In the genomic region with DNA sequence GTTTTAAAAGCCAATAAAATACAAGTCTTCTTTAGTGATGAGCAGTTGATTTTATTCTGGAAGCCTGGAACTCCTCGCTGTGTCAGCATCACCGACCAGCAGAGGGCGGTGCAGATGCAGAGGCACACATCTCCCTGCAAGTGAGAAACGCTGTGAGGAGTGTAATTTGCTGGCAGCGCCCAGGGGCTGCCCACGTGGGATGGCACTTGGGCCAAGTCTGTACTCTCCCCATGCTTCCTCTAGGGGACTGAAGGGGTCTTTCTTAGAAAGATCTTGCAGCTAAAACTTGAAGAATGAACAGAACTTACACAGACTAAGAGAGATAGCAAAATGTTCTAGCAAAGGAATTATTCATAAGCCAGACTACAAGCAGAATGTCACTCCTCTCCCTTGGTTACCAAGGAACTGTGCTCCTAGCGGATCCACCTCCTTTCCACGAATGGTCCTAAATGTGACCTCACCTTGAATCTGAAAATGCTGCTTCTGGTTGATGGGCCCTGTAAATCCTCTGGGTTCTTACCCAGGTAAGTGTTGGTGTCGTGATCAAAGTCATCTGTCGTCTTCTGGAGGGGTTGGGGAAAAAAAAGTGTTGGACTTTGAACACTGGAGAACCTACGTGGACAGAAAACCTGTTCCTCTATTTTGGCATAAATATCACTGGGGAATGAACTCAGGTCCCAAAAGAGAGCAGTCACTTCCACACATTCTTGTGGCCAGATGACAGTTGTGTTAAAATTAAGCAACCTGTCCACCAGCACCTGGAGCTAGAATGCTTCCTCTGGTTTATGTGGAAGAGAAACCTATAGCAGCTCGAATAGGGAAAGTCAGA, we compare ENCODE assay signal across 8 cellular contexts. TPM values are rescaled to one million over a fixed set of nuclear protein-coding genes. Genes with fewer than 3 reads are reported as not detected.
DNase-seq lines count a peak whose midpoint lies in the region; ATAC-seq and TF ChIP-seq lines count a peak whose summit lies in the region.

No MANE protein-coding gene starts in this region.

- no peak overlapping the region for H3K4me3 ChIP-seq in upper lobe of right lung

- H3K4me3 Mint-ChIP-seq in activated naive CD4-positive, alpha-beta T cell treated with anti-CD3 and anti-CD28 coated beads for 36 hours = no peak overlapping the region

- no peaks in the 10 kb centered on the region for H3K4me1 ChIP-seq in upper lobe of right lung

- no peaks in the 10 kb centered on the region for H3K9me3 ChIP-seq in upper lobe of right lung

- DNase-seq in GM04504 (ENCODE audit: low read depth) = peak; percentile 29
- peak; percentile 80 for DNase-seq in H4 (ENCODE audit: low spot score)
- peak; percentile 70 for DNase-seq in LHCN-M2 (ENCODE audit: low read depth)
- peak; percentile 86 for DNase-seq in SK-MEL-5 (ENCODE audit: low read depth, low spot score)
- peak; percentile 89 for DNase-seq in activated naive CD4-positive, alpha-beta T cell treated with anti-CD3 and anti-CD28 coated beads for 36 hours
- peak; percentile 73 to 92 (median 85) for DNase-seq in head of caudate nucleus
- peak; percentile 59 to 96 (median 80) for DNase-seq in posterior cingulate gyrus
- peak; percentile 89 for DNase-seq in upper lobe of right lung

- H3K36me3 Mint-ChIP-seq in activated naive CD4-positive, alpha-beta T cell treated with anti-CD3 and anti-CD28 coated beads for 36 hours (ENCODE audit: low read depth) = no peaks in the 10 kb centered on the region

- no peaks in the 10 kb centered on the region for H3K9me3 Mint-ChIP-seq in activated naive CD4-positive, alpha-beta T cell treated with anti-CD3 and anti-CD28 coated beads for 36 hours

- peak; percentile 93 for TF ChIP-seq CTCF in upper lobe of right lung (IDR thresholded peaks at IDR 0.05)

- no peaks in the 10 kb centered on the region for H3K27me3 ChIP-seq in upper lobe of right lung

- H3K27ac Mint-ChIP-seq in activated naive CD4-positive, alpha-beta T cell treated with anti-CD3 and anti-CD28 coated beads for 36 hours = no peak overlapping the region

- in situ Hi-C loops in SK-MEL-5 (cut with HindIII; ENCODE audit: low pct_unique_long_range_greater_than_20kb, low sequenced_read_pairs) = no loop called here

- no peaks in the 10 kb centered on the region for H3K36me3 ChIP-seq in upper lobe of right lung

- no peak overlapping the region for H3K27ac ChIP-seq in upper lobe of right lung

- intact Hi-C loops in activated naive CD4-positive, alpha-beta T cell treated with anti-CD3 and anti-CD28 coated beads for 36 hours (cut with micrococcal nuclease) = loop anchor here (1.0 to 5.0 kb wide), 8 partner anchors 21 to 503 kb away; no protein-coding TSS in a partner anchor
- intact Hi-C loops in head of caudate nucleus (cut with DNase I) (no loop called here), posterior cingulate gyrus (cut with DNase I) (loop anchor here (5.0 kb wide), 1 partner anchor 133 kb away; no protein-coding TSS in a partner anchor), upper lobe of right lung (cut with DNase I) (no loop called here)

- CTCF ChIA-PET in activated naive CD4-positive, alpha-beta T cell treated with anti-CD3 and anti-CD28 coated beads for 36 hours (lab: Charles Lee) = interaction anchor here (0.6 to 4.3 kb wide), 20 partner anchors 8 to 543 kb away, joined by 3 to 32 read pairs (median 4); no protein-coding TSS in a partner anchor

- H3K27me3 Mint-ChIP-seq in activated naive CD4-positive, alpha-beta T cell treated with anti-CD3 and anti-CD28 coated beads for 36 hours (ENCODE audit: low read depth) = no peaks in the 10 kb centered on the region

- peak; percentile 98 for ATAC-seq in upper lobe of right lung

- peaks cover 18% of the 10 kb centered on the region for H3K4me1 Mint-ChIP-seq in activated naive CD4-positive, alpha-beta T cell treated with anti-CD3 and anti-CD28 coated beads for 36 hours (ENCODE audit: low read depth)

RNA-seq across cellular contexts. Expression of a gene that starts 31.8 kb away (rescaled TPM):
- 0.60 and 0.72 TPM in 2 replicates for total RNA-seq in H4 (2014; rRNA removed; shearing (Covaris generic))
- total RNA-seq in LHCN-M2 (2014; rRNA removed) (1.3 and 2.6 TPM in 2 replicates), upper lobe of right lung (1.2 TPM)
- 0.39 TPM for polyA plus RNA-seq in LHCN-M2 (2012)
- total RNA-seq in SK-MEL-5 (2014; rRNA removed; shearing (Covaris generic)) = 1.2 and 2.1 TPM in 2 replicates
- 0.33 and 0.60 TPM in 2 replicates for polyA plus RNA-seq in SK-MEL-5 (2015; cell fraction: cytosol; rRNA removed)
- 7.6 and 8.6 TPM in 2 replicates for polyA plus RNA-seq in SK-MEL-5 (2015; cell fraction: nucleus; rRNA removed)
- total RNA-seq in activated naive CD4-positive, alpha-beta T cell treated with anti-CD3 and anti-CD28 coated beads for 36 hours = 1 to 10 TPM in 1 of 2 experiments, under 1 TPM in 1; 0.77 to 1.1 TPM

Comparison
In these comparisons a context has a peak if more than half of its experiments do, and no peak if none do; other contexts are left out.
1. DNase-seq: peak in every context shown above with its lines; median percentile 89 in activated naive CD4-positive, alpha-beta T cell treated with anti-CD3 and anti-CD28 coated beads for 36 hours; 89 in upper lobe of right lung; 86 in SK-MEL-5; 85 in head of caudate nucleus; 80 in H4; 80 in posterior cingulate gyrus; 70 in LHCN-M2; 29 in GM04504.
2. intact Hi-C loops: an anchor here in activated naive CD4-positive, alpha-beta T cell treated with anti-CD3 and anti-CD28 coated beads for 36 hours (1.0 to 5.0 kb wide) and posterior cingulate gyrus (5.0 kb wide); none called in head of caudate nucleus and upper lobe of right lung.